1 cellular context compared by ENCODE assay signal in genomic region chr16:1929105-1929504, GRCh38.
TF ChIP-seq lines count a peak whose summit lies in the region.

No MANE protein-coding gene starts in this region.

TF ChIP-seq in HCT116, 20 proteins besides CTCF, POLR2A, EP300 and RAD21:
- TF ChIP-seq ZBTB33 (IDR thresholded peaks at IDR 0.05; ENCODE audit: extremely low read depth, insufficient replicate concordance, low read length) (no peak), JUND (IDR thresholded peaks at IDR 0.05) (no peak), ATF3 (IDR thresholded peaks at IDR 0.05) (no peak), SP1 (IDR thresholded peaks at IDR 0.05; ENCODE audit: low read depth) (no peak), ZNF274 (IDR thresholded peaks at IDR 0.05; ENCODE audit: low read depth, low read length) (no peak), ELF1 (IDR thresholded peaks at IDR 0.05; ENCODE audit: borderline replicate concordance, low read depth) (no peak)
TF ChIP-seq in HCT116: peak in this region for 0.
